29 cellular contexts compared by ENCODE assay signal in the genomic region with DNA sequence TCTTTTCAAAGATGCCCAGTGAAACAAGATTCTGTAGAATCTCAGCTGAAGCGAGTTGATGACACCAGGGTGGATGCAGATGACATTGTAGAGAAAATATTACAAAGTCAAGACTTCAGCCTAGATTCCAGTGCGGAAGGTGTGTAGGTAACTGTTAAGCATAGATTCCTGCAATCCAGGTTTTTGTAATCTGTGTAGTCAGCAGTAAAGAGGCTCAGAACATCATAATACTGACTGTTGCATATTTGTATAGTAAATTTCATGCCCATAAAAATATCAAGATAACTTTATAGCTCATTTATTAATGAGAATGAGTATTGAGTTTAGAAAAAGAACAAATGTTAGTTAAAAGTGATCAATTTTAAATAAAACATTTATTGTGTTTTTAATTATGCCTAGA.
"Had no signal": no experiment of that assay in that cellular context is flagged by ENCODE, and none has a peak within 500 bp of the region (broad histone marks: within the 10 kb centered on the region; RNA-seq: fewer than 3 reads in every experiment).

No MANE protein-coding gene starts in this region.

- H3K4me3 ChIP-seq: colonic mucosa, coronary artery, dorsolateral prefrontal cortex, esophagus muscularis mucosa, esophagus squamous epithelium, gastrocnemius medialis, gastroesophageal sphincter, heart left ventricle, heart right ventricle, hepatocyte had no signal

- H3K9me3 ChIP-seq: colonic mucosa, esophagus muscularis mucosa, esophagus squamous epithelium, gastrocnemius medialis, gastroesophageal sphincter, heart left ventricle, heart right ventricle had no signal

- DNase-seq: colonic mucosa; cortex of kidney; dermis blood vessel endothelial cell; dorsolateral prefrontal cortex; effector CD4-positive, alpha-beta T cell; effector CD8-positive, alpha-beta T cell; effector memory CD4-positive, alpha-beta T cell; effector memory CD8-positive, alpha-beta T cell; endodermal cell; erythroblast; esophagus squamous epithelium; foreskin fibroblast; foreskin keratinocyte; foreskin melanocyte; gastrocnemius medialis; glutamatergic neuron; head of caudate nucleus; heart left ventricle; heart right ventricle had no signal

- H3K4me2 ChIP-seq: hepatocyte had no signal

- H3K4me1 Mint-ChIP-seq: endodermal cell had no signal

- H3K79me2 ChIP-seq: hepatocyte had no signal

- H2AFZ ChIP-seq: hepatocyte had no signal

- H3K27ac Mint-ChIP-seq: dendritic cell treated with granulocyte-macrophage colony-stimulating factor and Interleukin-4, amounts not matched to agents 40 ng/mL and 50 ng/mL, for 4 days; effector memory CD8-positive, alpha-beta T cell; endodermal cell had no signal

- H3K27me3 ChIP-seq: colonic mucosa, dorsolateral prefrontal cortex, esophagus muscularis mucosa, esophagus squamous epithelium, foreskin keratinocyte, gastrocnemius medialis, gastroesophageal sphincter, heart left ventricle, heart right ventricle, hepatocyte had no signal

- H3K4me1 ChIP-seq: colonic mucosa, foreskin keratinocyte, gastrocnemius medialis had no signal

- H3K36me3 ChIP-seq: gastrocnemius medialis had no signal

- ATAC-seq: effector memory CD8-positive, alpha-beta T cell; esophagus mucosa; foreskin keratinocyte; gastrocnemius medialis; gastroesophageal sphincter; heart left ventricle; heart right ventricle had no signal

- H3K4me3 Mint-ChIP-seq: dendritic cell treated with granulocyte-macrophage colony-stimulating factor and Interleukin-4, amounts not matched to agents 40 ng/mL and 50 ng/mL, for 4 days; effector memory CD8-positive, alpha-beta T cell; endodermal cell had no signal

- H3K27ac ChIP-seq: colonic mucosa, coronary artery, dorsolateral prefrontal cortex, epithelial cell of prostate, esophagus muscularis mucosa, esophagus squamous epithelium, foreskin keratinocyte, gastrocnemius medialis, gastroesophageal sphincter, heart left ventricle, heart right ventricle, hepatocyte had no signal

- FAIRE-seq: endometrium, endothelial cell of umbilical vein, frontal cortex had no signal

- H3K27me3 Mint-ChIP-seq: dendritic cell treated with granulocyte-macrophage colony-stimulating factor and Interleukin-4, amounts not matched to agents 40 ng/mL and 50 ng/mL, for 4 days; effector memory CD8-positive, alpha-beta T cell had no signal
